In genomic region chr3:74529145-74529544, GRCh38 we compare ENCODE assay signal across 40 cellular contexts.
"Had no signal": no experiment of that assay in that cellular context is flagged by ENCODE, and none has a peak within 500 bp of the region (broad histone marks: within the 10 kb centered on the region; RNA-seq: fewer than 3 reads in every experiment).

No MANE protein-coding gene starts in this region.

- H3K27me3 Mint-ChIP-seq: activated naive CD4-positive, alpha-beta T cell treated with anti-CD3 and anti-CD28 coated beads, Interleukin-2, amount 10 ng/mL, durations not matched to agents 7 days and 5 days; activated naive CD4-positive, alpha-beta T cell treated with anti-CD3 and anti-CD28 coated beads, Interleukin-2, amount 50 U/mL, for 24 hours; activated naive CD8-positive, alpha-beta T cell; activated naive CD8-positive, alpha-beta T cell treated with anti-CD3 and anti-CD28 coated beads for 36 hours; activated naive CD8-positive, alpha-beta T cell treated with anti-CD3 and anti-CD28 coated beads, Interleukin-2, amount 10 ng/mL, durations not matched to agents 7 days and 5 days; activated naive CD8-positive, alpha-beta T cell treated with anti-CD3 and anti-CD28 coated beads, Interleukin-2, amount 50 U/mL, for 24 hours; activated T-cell treated with anti-CD3 and anti-CD28 coated beads, Interleukin-2, amount 50 U/mL, for 24 hours; activated T-helper 17 cell treated with anti-CD3 and anti-CD28 coated beads, Interleukin-2, amount 50 U/mL, for 72 hours; central memory CD8-positive, alpha-beta T cell had no signal

- H3K9me3 Mint-ChIP-seq: activated naive CD4-positive, alpha-beta T cell treated with anti-CD3 and anti-CD28 coated beads, Interleukin-2, amount 50 U/mL, for 24 hours had no signal

- H3K4me3 ChIP-seq: adrenal gland, ascending aorta, body of pancreas, breast epithelium, cardiac muscle cell had no signal

- H3K4me1 ChIP-seq: adrenal gland, body of pancreas, breast epithelium had no signal

- H3K36me3 ChIP-seq: adrenal gland, ascending aorta, brain microvascular endothelial cell, breast epithelium, cardiac muscle cell had no signal

- H3K9me3 ChIP-seq: adrenal gland, ascending aorta, body of pancreas, breast epithelium had no signal

- H3K4me3 Mint-ChIP-seq: activated naive CD4-positive, alpha-beta T cell treated with anti-CD3 and anti-CD28 coated beads for 36 hours; activated naive CD4-positive, alpha-beta T cell treated with anti-CD3 and anti-CD28 coated beads, Interleukin-2, amount 10 ng/mL, durations not matched to agents 7 days and 5 days; activated naive CD4-positive, alpha-beta T cell treated with anti-CD3 and anti-CD28 coated beads, Interleukin-2, amount 50 U/mL, for 24 hours; activated naive CD8-positive, alpha-beta T cell; activated naive CD8-positive, alpha-beta T cell treated with anti-CD3 and anti-CD28 coated beads for 36 hours; activated naive CD8-positive, alpha-beta T cell treated with anti-CD3 and anti-CD28 coated beads, Interleukin-2, amount 10 ng/mL, durations not matched to agents 7 days and 5 days; activated naive CD8-positive, alpha-beta T cell treated with anti-CD3 and anti-CD28 coated beads, Interleukin-2, amount 50 U/mL, for 24 hours; activated T-cell treated with anti-CD3 and anti-CD28 coated beads, Interleukin-2, amount 50 U/mL, for 24 hours; activated T-cell treated with anti-CD3 and anti-CD28 coated beads, Interleukin-2, amount 50 U/mL, for 4 hours; activated T-cell treated with anti-CD3 and anti-CD28 coated beads, Interleukin-2, amount 50 U/mL, for 72 hours; activated T-helper 1 cell treated with anti-CD3 and anti-CD28 coated beads, Interleukin-12 subunit alpha, Interleukin-12 subunit beta, Interleukin-2, Interleukin-4 antibody, amounts not matched to agents 30 ng/mL and 10 ng/mL and 1 ng/mL, durations not matched to agents 14 hours and 24 hours and 36 hours; activated T-helper 17 cell treated with anti-CD3 and anti-CD28 coated beads, Interleukin-2, amount 50 U/mL, for 72 hours; brain; central memory CD8-positive, alpha-beta T cell had no signal

- FAIRE-seq: astrocyte, bronchial epithelial cell had no signal

- H3K27me3 ChIP-seq: adrenal gland, ascending aorta, body of pancreas, brain microvascular endothelial cell, breast epithelium, cardiac muscle cell had no signal

- H3K4me1 Mint-ChIP-seq: activated naive CD4-positive, alpha-beta T cell treated with anti-CD3 and anti-CD28 coated beads, Interleukin-2, amount 10 ng/mL, durations not matched to agents 7 days and 5 days; activated naive CD4-positive, alpha-beta T cell treated with anti-CD3 and anti-CD28 coated beads, Interleukin-2, amount 50 U/mL, for 24 hours; activated naive CD8-positive, alpha-beta T cell treated with anti-CD3 and anti-CD28 coated beads for 36 hours; activated naive CD8-positive, alpha-beta T cell treated with anti-CD3 and anti-CD28 coated beads, Interleukin-2, amount 10 ng/mL, durations not matched to agents 7 days and 5 days; activated naive CD8-positive, alpha-beta T cell treated with anti-CD3 and anti-CD28 coated beads, Interleukin-2, amount 50 U/mL, for 24 hours; activated T-helper 17 cell treated with anti-CD3 and anti-CD28 coated beads, Interleukin-2, amount 50 U/mL, for 72 hours; central memory CD8-positive, alpha-beta T cell had no signal

- ATAC-seq: activated naive CD4-positive, alpha-beta T cell treated with anti-CD3 and anti-CD28 coated beads, Interleukin-2, amount 50 U/mL, for 72 hours; activated naive CD8-positive, alpha-beta T cell treated with anti-CD3 and anti-CD28 coated beads, Interleukin-2, amount 50 U/mL, for 24 hours; activated T-cell treated with anti-CD3 and anti-CD28 coated beads, Interleukin-2, amount 50 U/mL, for 4 hours; activated T-cell treated with anti-CD3 and anti-CD28 coated beads, Interleukin-2, amount 50 U/mL, for 72 hours; activated T-helper 17 cell treated with anti-CD3 and anti-CD28 coated beads, Interleukin-2, amount 50 U/mL, for 72 hours; body of pancreas had no signal

- H3K27ac Mint-ChIP-seq: activated naive CD4-positive, alpha-beta T cell treated with anti-CD3 and anti-CD28 coated beads for 36 hours; activated naive CD4-positive, alpha-beta T cell treated with anti-CD3 and anti-CD28 coated beads, Interleukin-2, amount 10 ng/mL, durations not matched to agents 7 days and 5 days; activated naive CD4-positive, alpha-beta T cell treated with anti-CD3 and anti-CD28 coated beads, Interleukin-2, amount 50 U/mL, for 24 hours; activated naive CD4-positive, alpha-beta T cell treated with anti-CD3 and anti-CD28 coated beads, Interleukin-2, amount 50 U/mL, for 72 hours; activated naive CD8-positive, alpha-beta T cell; activated naive CD8-positive, alpha-beta T cell treated with anti-CD3 and anti-CD28 coated beads for 36 hours; activated naive CD8-positive, alpha-beta T cell treated with anti-CD3 and anti-CD28 coated beads, Interleukin-2, amount 10 ng/mL, durations not matched to agents 7 days and 5 days; activated naive CD8-positive, alpha-beta T cell treated with anti-CD3 and anti-CD28 coated beads, Interleukin-2, amount 50 U/mL, for 24 hours; activated T-cell treated with anti-CD3 and anti-CD28 coated beads, Interleukin-2, amount 50 U/mL, for 24 hours; activated T-cell treated with anti-CD3 and anti-CD28 coated beads, Interleukin-2, amount 50 U/mL, for 72 hours; activated T-helper 1 cell treated with anti-CD3 and anti-CD28 coated beads, Interleukin-12 subunit alpha, Interleukin-12 subunit beta, Interleukin-2, Interleukin-4 antibody, amounts not matched to agents 30 ng/mL and 10 ng/mL and 1 ng/mL, durations not matched to agents 14 hours and 24 hours and 36 hours; activated T-helper 17 cell treated with anti-CD3 and anti-CD28 coated beads, Interleukin-2, amount 50 U/mL, for 72 hours; activated T-helper 2 cell treated with anti-CD3 and anti-CD28 coated beads, Interferon-gamma antibody, Interleukin-2, Interleukin-4, amounts not matched to agents 10 μg/mL and 5 μg/mL and 100 μg/mL, durations not matched to agents 14 hours and 24 hours and 36 hours; brain had no signal

- DNase-seq: activated effector memory CD4-positive, alpha-beta T cell treated with anti-CD3 and anti-CD28 coated beads, Interleukin-2, amount 50 U/mL, for 16 hours; activated effector memory CD4-positive, alpha-beta T cell treated with Interleukin-2 at 50 U/mL for 16 hours; activated gamma-delta T cell; activated gamma-delta T cell treated with Interleukin-2 at 50 U/mL for 16 hours; activated naive CD4-positive, alpha-beta T cell; activated naive CD4-positive, alpha-beta T cell treated with anti-CD3 and anti-CD28 coated beads for 36 hours; activated naive CD4-positive, alpha-beta T cell treated with anti-CD3 and anti-CD28 coated beads, Interleukin-2, amount 10 ng/mL, durations not matched to agents 7 days and 5 days; activated naive CD4-positive, alpha-beta T cell treated with anti-CD3 and anti-CD28 coated beads, Interleukin-2, amount 50 U/mL, for 16 hours; activated naive CD4-positive, alpha-beta T cell treated with Interleukin-2 at 50 U/mL for 16 hours; activated naive CD8-positive, alpha-beta T cell treated with anti-CD3 and anti-CD28 coated beads for 36 hours; activated naive CD8-positive, alpha-beta T cell treated with anti-CD3 and anti-CD28 coated beads, Interleukin-2, amount 10 ng/mL, durations not matched to agents 7 days and 5 days; activated naive CD8-positive, alpha-beta T cell treated with anti-CD3 and anti-CD28 coated beads, Interleukin-2, amount 50 U/mL, for 24 hours; activated T-cell treated with anti-CD3 and anti-CD28 coated beads, Interleukin-2, amount 50 U/mL, for 1 hour; activated T-cell treated with anti-CD3 and anti-CD28 coated beads, Interleukin-2, amount 50 U/mL, for 24 hours; activated T-cell treated with anti-CD3 and anti-CD28 coated beads, Interleukin-2, amount 50 U/mL, for 4 hours; activated T-cell treated with anti-CD3 and anti-CD28 coated beads, Interleukin-2, amount 50 U/mL, for 48 hours; activated T-cell treated with anti-CD3 and anti-CD28 coated beads, Interleukin-2, amount 50 U/mL, for 72 hours; adrenal gland; amniotic stem cell; amygdala; anterior cingulate cortex; aorta; brain microvascular endothelial cell; caudate nucleus; central memory CD4-positive, alpha-beta T cell; cerebellar nuclear complex had no signal

- H3K36me3 Mint-ChIP-seq: activated naive CD4-positive, alpha-beta T cell treated with anti-CD3 and anti-CD28 coated beads, Interleukin-2, amount 10 ng/mL, durations not matched to agents 7 days and 5 days; activated naive CD4-positive, alpha-beta T cell treated with anti-CD3 and anti-CD28 coated beads, Interleukin-2, amount 50 U/mL, for 24 hours; activated naive CD4-positive, alpha-beta T cell treated with anti-CD3 and anti-CD28 coated beads, Interleukin-2, amount 50 U/mL, for 72 hours; activated naive CD8-positive, alpha-beta T cell; activated naive CD8-positive, alpha-beta T cell treated with anti-CD3 and anti-CD28 coated beads for 36 hours; activated naive CD8-positive, alpha-beta T cell treated with anti-CD3 and anti-CD28 coated beads, Interleukin-2, amount 10 ng/mL, durations not matched to agents 7 days and 5 days; brain had no signal

- H3K27ac ChIP-seq: adrenal gland, ascending aorta, body of pancreas, brain microvascular endothelial cell, breast epithelium, cardiac muscle cell had no signal
